ENCODE assay signal across 8 cellular contexts in the genomic region with DNA sequence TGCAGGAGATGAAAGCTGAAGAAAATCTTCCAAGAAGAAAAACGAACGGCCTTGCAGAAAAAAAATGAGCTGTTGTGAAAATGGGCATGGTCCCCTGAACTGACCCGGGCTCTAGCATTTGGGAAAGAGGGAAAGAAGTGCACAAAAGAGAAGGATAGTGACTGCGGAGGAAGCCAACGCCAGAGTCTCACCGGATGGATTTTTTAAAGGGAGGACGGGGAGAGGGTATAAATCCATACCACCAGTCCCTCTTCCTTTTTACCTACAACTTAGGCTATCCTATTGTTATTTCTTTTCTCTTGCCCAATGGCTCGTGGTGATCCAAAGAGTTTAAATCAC. TPM values are rescaled to one million over a fixed set of nuclear protein-coding genes. Genes with fewer than 3 reads are reported as not detected.
DNase-seq lines count a peak whose midpoint lies in the region; ATAC-seq and TF ChIP-seq lines count a peak whose summit lies in the region.

No MANE protein-coding gene starts in this region.

- peak overlapping the region; percentile 98 for H2AFZ ChIP-seq in OCI-LY3 (ENCODE audit: low read depth, low read length)

- H3K4me1 ChIP-seq in OCI-LY3 (ENCODE audit: low read length) (peaks cover 19% of the 10 kb centered on the region), neutrophil (ENCODE audit: control insufficient read depth in 1 of 2, insufficient read depth in 1 of 2, low read depth in 1 of 2, low read length in 1 of 2) (peaks cover 14% of the 10 kb centered on the region in 2 experiments)

- peaks cover 24% of the 10 kb centered on the region for H3K36me3 Mint-ChIP-seq in Calu3 (ENCODE audit: insufficient read depth, unreplicated experiment)
- no peaks in the 10 kb centered on the region for H3K36me3 Mint-ChIP-seq in endothelial cell (ENCODE audit: low read depth, unreplicated experiment)

- no peak for ATAC-seq in HG03469 (IDR thresholded peaks at IDR 0.05; ENCODE audit: unreplicated experiment)

- TF ChIP-seq CTCF in Calu3 (IDR thresholded peaks at IDR 0.05; ENCODE audit: unreplicated experiment) (no peak), OCI-LY3 (IDR thresholded peaks at IDR 0.05; ENCODE audit: low read depth, low read length) (no peak), endothelial cell (IDR thresholded peaks at IDR 0.05; ENCODE audit: unreplicated experiment) (no peak), neutrophil (IDR thresholded peaks at IDR 0.05) (no peak)

- H3K4me3 ChIP-seq in OCI-LY3 (ENCODE audit: low read length) (peak overlapping the region; percentile 97), neutrophil (ENCODE audit: low read depth in 1 of 2, low read length in 1 of 2) (peak overlapping the region; percentile 75 to 87)

- peak overlapping the region; percentile 85 for H3K4me2 ChIP-seq in OCI-LY3 (ENCODE audit: low read length)

- peaks cover 7% of the 10 kb centered on the region for H3K27me3 ChIP-seq in OCI-LY3 (ENCODE audit: low read depth, low read length)
- H3K27me3 ChIP-seq in neutrophil: peaks cover 51% of the 10 kb centered on the region

- CTCF ChIA-PET in Calu3 (lab: Charles Lee): interaction anchor here (0.6 to 1.2 kb wide), 2 partner anchors 26 to 645 kb away, joined by 3 to 6 read pairs; no protein-coding TSS in a partner anchor

- H3K27me3 Mint-ChIP-seq in Calu3 (ENCODE audit: unreplicated experiment): no peaks in the 10 kb centered on the region
- H3K27me3 Mint-ChIP-seq in endothelial cell (ENCODE audit: unreplicated experiment): no peaks in the 10 kb centered on the region

- DNase-seq in Calu3 (no peak), endothelial cell (ENCODE audit: low spot score) (no peak), DMS53 treated with DMSO at 0.1 percent for 48 hours (lab: John Stamatoyannopoulos, UW; ENCODE audit: unreplicated experiment) (no peak), DMS79 treated with DMSO at 0.1 percent for 48 hours (lab: John Stamatoyannopoulos, UW) (no peak), SK-N-DZ (ENCODE audit: low spot score) (no peak)

- no peaks in the 10 kb centered on the region for H3K9me3 Mint-ChIP-seq in Calu3 (ENCODE audit: low read depth, unreplicated experiment)
- no peaks in the 10 kb centered on the region for H3K9me3 Mint-ChIP-seq in endothelial cell (ENCODE audit: unreplicated experiment)

- H3K79me2 ChIP-seq in OCI-LY3 (ENCODE audit: low read length): peaks cover 9% of the 10 kb centered on the region; the same call in 1 of the 2 replicates

- no peaks in the 10 kb centered on the region for H3K36me3 ChIP-seq in OCI-LY3 (replicated peaks; ENCODE audit: low read depth, low read length)
- no peaks in the 10 kb centered on the region for H3K36me3 ChIP-seq in neutrophil

- peak overlapping the region; percentile 71 for H3K9ac ChIP-seq in OCI-LY3 (ENCODE audit: low read length)

- intact Hi-C loops in Calu3 (cut with micrococcal nuclease; ENCODE audit: unreplicated experiment): loop anchor here (2.0 kb wide), 1 partner anchor 27 kb away; no protein-coding TSS in a partner anchor

- no peaks in the 10 kb centered on the region for H4K20me1 ChIP-seq in OCI-LY3 (ENCODE audit: insufficient read depth, low read length)

- H3K4me3 Mint-ChIP-seq in Calu3 (ENCODE audit: low read depth, unreplicated experiment): peak overlapping the region; percentile 94
- peak overlapping the region; percentile 96 for H3K4me3 Mint-ChIP-seq in endothelial cell (ENCODE audit: unreplicated experiment)

- H3K27ac ChIP-seq in OCI-LY3 (ENCODE audit: low read length) (no peak overlapping the region), neutrophil (peak overlapping the region; percentile 50)

- no TSS peak for BruUV-seq in Calu3 (replicated peaks; lab: Mats Ljungman, UMichigan)

- peaks cover 10% of the 10 kb centered on the region for H3K4me1 Mint-ChIP-seq in Calu3 (ENCODE audit: low read depth, unreplicated experiment)
- peaks cover 11% of the 10 kb centered on the region for H3K4me1 Mint-ChIP-seq in endothelial cell (ENCODE audit: unreplicated experiment)

- no peaks in the 10 kb centered on the region for H3K9me3 ChIP-seq in OCI-LY3 (ENCODE audit: insufficient read depth, low read length)
- no peaks in the 10 kb centered on the region for H3K9me3 ChIP-seq in neutrophil

- peak overlapping the region; percentile 76 for H3K27ac Mint-ChIP-seq in Calu3 (ENCODE audit: unreplicated experiment)
- H3K27ac Mint-ChIP-seq in endothelial cell (ENCODE audit: unreplicated experiment): peak overlapping the region; percentile 90

RNA-seq across cellular contexts. Expression of a gene that starts 0.6 kb away (rescaled TPM):
- 8.8 and 9.8 TPM in 2 replicates for total RNA-seq in Calu3 (2022)
- 10.3 TPM for total RNA-seq in endothelial cell (ENCODE audit: unreplicated experiment)
- polyA plus RNA-seq in SK-N-DZ (2014; cell fraction: cytosol; rRNA removed): 9.7 and 13.0 TPM in 2 replicates
- polyA plus RNA-seq in SK-N-DZ (2014; cell fraction: nucleus; rRNA removed): 27.6 and 38.5 TPM in 2 replicates

RNA-seq across cellular contexts. Expression of a gene that starts 23.2 kb away (rescaled TPM):
- total RNA-seq in Calu3 (2022) (2.3 and 3.4 TPM in 2 replicates), endothelial cell (ENCODE audit: unreplicated experiment) (8.9 TPM)
- 1.6 and 2.1 TPM in 2 replicates for polyA plus RNA-seq in SK-N-DZ (2014; cell fraction: cytosol; rRNA removed)
- 1.8 and 3.2 TPM in 2 replicates for polyA plus RNA-seq in SK-N-DZ (2014; cell fraction: nucleus; rRNA removed)
